In genomic region chr6:140202964-140203363, GRCh38 we compare ENCODE assay signal across 18 cellular contexts.
"Had no signal": no experiment of that assay in that cellular context is flagged by ENCODE, and none has a peak within 500 bp of the region (broad histone marks: within the 10 kb centered on the region; RNA-seq: fewer than 3 reads in every experiment).

No MANE protein-coding gene starts in this region.

- H3K27ac Mint-ChIP-seq: activated CD4-positive, alpha-beta T cell treated with anti-CD3 and anti-CD28 coated beads, Interleukin-2, amount 10 ng/mL, durations not matched to agents 7 days and 5 days; activated naive CD8-positive, alpha-beta T cell; effector memory CD8-positive, alpha-beta T cell; stimulated activated effector memory CD8-positive, alpha-beta T cell treated with anti-CD3 and anti-CD28 coated beads, Interleukin-12 subunit alpha, Interleukin-12 subunit beta, amount 100 ng/mL, for 72 hours had no signal

- H3K4me3 ChIP-seq: body of pancreas, ovary, thyroid gland, vagina had no signal

- H3K27ac ChIP-seq: body of pancreas, epithelial cell of prostate, ovary, vagina had no signal

- H3K27me3 Mint-ChIP-seq: activated CD4-positive, alpha-beta T cell treated with anti-CD3 and anti-CD28 coated beads, Interleukin-2, amount 10 ng/mL, durations not matched to agents 7 days and 5 days; effector memory CD8-positive, alpha-beta T cell had no signal

- H3K9me3 ChIP-seq: body of pancreas, ovary, thyroid gland, vagina had no signal

- H3K27me3 ChIP-seq: body of pancreas, ovary, thyroid gland, vagina had no signal

- H3K4me1 Mint-ChIP-seq: activated CD4-positive, alpha-beta T cell treated with anti-CD3 and anti-CD28 coated beads, Interleukin-2, amount 10 ng/mL, durations not matched to agents 7 days and 5 days; neural crest cell; stimulated activated effector memory CD8-positive, alpha-beta T cell treated with anti-CD3 and anti-CD28 coated beads, Interleukin-12 subunit alpha, Interleukin-12 subunit beta, amount 100 ng/mL, for 72 hours had no signal

- DNase-seq: activated CD4-positive, alpha-beta T cell treated with anti-CD3 and anti-CD28 coated beads, Interleukin-2, amount 10 ng/mL, durations not matched to agents 7 days and 5 days; activated CD4-positive, CD25-positive, alpha-beta regulatory T cell; activated CD8-positive, alpha-beta memory T cell treated with anti-CD3 and anti-CD28 coated beads for 24 hours; activated gamma-delta T cell treated with Interleukin-2 at 50 U/mL for 16 hours; amniotic stem cell; body of pancreas; central memory CD4-positive, alpha-beta T cell; cortex of kidney; effector memory CD8-positive, alpha-beta T cell; hypothalamus; midbrain; ovary; thyroid gland had no signal

- H3K9me3 Mint-ChIP-seq: activated CD4-positive, alpha-beta T cell treated with anti-CD3 and anti-CD28 coated beads, Interleukin-2, amount 10 ng/mL, durations not matched to agents 7 days and 5 days; effector memory CD8-positive, alpha-beta T cell; stimulated activated effector memory CD8-positive, alpha-beta T cell treated with anti-CD3 and anti-CD28 coated beads, Interleukin-12 subunit alpha, Interleukin-12 subunit beta, amount 100 ng/mL, for 72 hours had no signal

- H3K4me3 Mint-ChIP-seq: activated CD4-positive, alpha-beta T cell treated with anti-CD3 and anti-CD28 coated beads, Interleukin-2, amount 10 ng/mL, durations not matched to agents 7 days and 5 days; activated naive CD8-positive, alpha-beta T cell; effector memory CD8-positive, alpha-beta T cell; neural crest cell; stimulated activated effector memory CD8-positive, alpha-beta T cell treated with anti-CD3 and anti-CD28 coated beads, Interleukin-12 subunit alpha, Interleukin-12 subunit beta, amount 100 ng/mL, for 72 hours had no signal

- H3K36me3 Mint-ChIP-seq: activated naive CD8-positive, alpha-beta T cell; stimulated activated effector memory CD8-positive, alpha-beta T cell treated with anti-CD3 and anti-CD28 coated beads, Interleukin-12 subunit alpha, Interleukin-12 subunit beta, amount 100 ng/mL, for 72 hours had no signal

- ATAC-seq: body of pancreas; effector memory CD8-positive, alpha-beta T cell; stimulated activated effector memory CD8-positive, alpha-beta T cell treated with anti-CD3 and anti-CD28 coated beads, Interleukin-12 subunit alpha, Interleukin-12 subunit beta, amount 100 ng/mL, for 72 hours had no signal

- H3K4me1 ChIP-seq: body of pancreas, vagina had no signal

- H3K36me3 ChIP-seq: ovary, thyroid gland, vagina had no signal
